In genomic region chr14:49816118-49816517, GRCh38 we compare ENCODE assay signal across 8 cellular contexts. TPM values are rescaled to one million over a fixed set of nuclear protein-coding genes. Genes with fewer than 3 reads are reported as not detected.
DNase-seq lines count a peak whose midpoint lies in the region; ATAC-seq and TF ChIP-seq lines count a peak whose summit lies in the region.
"Not testable (repeated sequence)": the region's sequence is repeated elsewhere in the genome, so short reads cannot be mapped to it uniquely, and the experiment has no call there.

No MANE protein-coding gene starts in this region.

- not testable (repeated sequence) for H3K4me2 ChIP-seq in GM23338, neural progenitor cell

- H3K27ac Mint-ChIP-seq in CD14-positive monocyte (peak overlapping the region in 5 of 7 donors; percentile 32 to 72 (median 60)), GM23338 (0 out of 2 replicates have a peak overlapping the region, but pooled peaks have one; percentile 26), memory B cell (peak overlapping the region; percentile 53), neural progenitor cell (peak overlapping the region; percentile 46)
- peak overlapping the region; percentile 72 for H3K27ac Mint-ChIP-seq in activated CD4-positive, alpha-beta T cell treated with anti-CD3 and anti-CD28 coated beads, Interleukin-2, amount 10 ng/mL, durations not matched to agents 24 days and 14 days
- peak overlapping the region; percentile 29 for H3K27ac Mint-ChIP-seq in activated T-helper 17 cell treated with anti-CD3 and anti-CD28 coated beads, Interleukin-2, amount 50 U/mL, for 72 hours
- H3K27ac Mint-ChIP-seq in dendritic cell treated with granulocyte-macrophage colony-stimulating factor and Interleukin-4, amounts not matched to agents 40 ng/mL and 50 ng/mL, for 4 days = peak overlapping the region; percentile 78
- peak overlapping the region; percentile 63 for H3K27ac Mint-ChIP-seq in stimulated activated naive B cell treated with anti-CD40 and anti-IgM and Interleukin-4, amounts not matched to agents 10 μg/mL and 1 μg/mL and 100 μg/mL, for 72 hours

- not testable (repeated sequence) for H3K27me3 Mint-ChIP-seq in CD14-positive monocyte (ENCODE audit: low read depth in 3 of 3); GM23338 (ENCODE audit: insufficient read depth, low read depth, poor library complexity); activated CD4-positive, alpha-beta T cell treated with anti-CD3 and anti-CD28 coated beads, Interleukin-2, amount 10 ng/mL, durations not matched to agents 24 days and 14 days; activated T-helper 17 cell treated with anti-CD3 and anti-CD28 coated beads, Interleukin-2, amount 50 U/mL, for 72 hours; dendritic cell treated with granulocyte-macrophage colony-stimulating factor and Interleukin-4, amounts not matched to agents 40 ng/mL and 50 ng/mL, for 4 days; memory B cell; neural progenitor cell (ENCODE audit: insufficient read depth, low read depth); stimulated activated naive B cell treated with anti-CD40 and anti-IgM and Interleukin-4, amounts not matched to agents 10 μg/mL and 1 μg/mL and 100 μg/mL, for 72 hours

- ATAC-seq in GM23338; activated T-helper 17 cell treated with anti-CD3 and anti-CD28 coated beads, Interleukin-2, amount 50 U/mL, for 72 hours (replicated peaks); memory B cell (ENCODE audit: low read depth); stimulated activated naive B cell treated with anti-CD40 and anti-IgM and Interleukin-4, amounts not matched to agents 10 μg/mL and 1 μg/mL and 100 μg/mL, for 72 hours (replicated peaks): not testable (repeated sequence)

- H3F3A ChIP-seq in GM23338 (replicated peaks; ENCODE audit: low read depth); neural progenitor cell (ENCODE audit: low read depth): not testable (repeated sequence)

- not testable (repeated sequence) for H3K4me3 Mint-ChIP-seq in CD14-positive monocyte; GM23338; activated CD4-positive, alpha-beta T cell treated with anti-CD3 and anti-CD28 coated beads, Interleukin-2, amount 10 ng/mL, durations not matched to agents 24 days and 14 days; activated T-helper 17 cell treated with anti-CD3 and anti-CD28 coated beads, Interleukin-2, amount 50 U/mL, for 72 hours; dendritic cell treated with granulocyte-macrophage colony-stimulating factor and Interleukin-4, amounts not matched to agents 40 ng/mL and 50 ng/mL, for 4 days; memory B cell; stimulated activated naive B cell treated with anti-CD40 and anti-IgM and Interleukin-4, amounts not matched to agents 10 μg/mL and 1 μg/mL and 100 μg/mL, for 72 hours
- H3K4me3 Mint-ChIP-seq in neural progenitor cell = peak overlapping the region; percentile 7

- intact Hi-C loops in CD14-positive monocyte (cut with micrococcal nuclease); activated CD4-positive, alpha-beta T cell treated with anti-CD3 and anti-CD28 coated beads, Interleukin-2, amount 10 ng/mL, durations not matched to agents 24 days and 14 days (cut with micrococcal nuclease): not testable (repeated sequence)
- intact Hi-C loops in dendritic cell treated with granulocyte-macrophage colony-stimulating factor and Interleukin-4, amounts not matched to agents 40 ng/mL and 50 ng/mL, for 4 days (cut with micrococcal nuclease) = loop anchor here (10.0 kb wide), 1 partner anchor 1089 kb away; no protein-coding TSS in a partner anchor

- H3K27me3 ChIP-seq in GM23338 (ENCODE audit: insufficient read depth); neural progenitor cell: not testable (repeated sequence)

- TF ChIP-seq CTCF in CD14-positive monocyte (IDR thresholded peaks at IDR 0.05); GM23338 (conservative IDR thresholded peaks at IDR 0.05; ENCODE audit: low read depth in 2 of 2); neural progenitor cell (IDR thresholded peaks at IDR 0.05): not testable (repeated sequence)

- H3K36me3 ChIP-seq in GM23338 (ENCODE audit: insufficient read depth) = peaks cover 43% of the 10 kb centered on the region
- H3K36me3 ChIP-seq in neural progenitor cell = peaks cover 44% of the 10 kb centered on the region

- not testable (repeated sequence) for H3K9ac ChIP-seq in neural progenitor cell

- not testable (repeated sequence) for H3K27ac ChIP-seq in GM23338 (ENCODE audit: low read depth); neural progenitor cell

- H3K4me1 ChIP-seq in GM23338 (ENCODE audit: insufficient read depth); neural progenitor cell: not testable (repeated sequence)

- peaks cover 14 to 23% (median 19%) of the 10 kb centered on the region in 7 donors for H3K9me3 Mint-ChIP-seq in CD14-positive monocyte
- not testable (repeated sequence) for H3K9me3 Mint-ChIP-seq in GM23338; activated T-helper 17 cell treated with anti-CD3 and anti-CD28 coated beads, Interleukin-2, amount 50 U/mL, for 72 hours; memory B cell; stimulated activated naive B cell treated with anti-CD40 and anti-IgM and Interleukin-4, amounts not matched to agents 10 μg/mL and 1 μg/mL and 100 μg/mL, for 72 hours
- peaks cover 13% of the 10 kb centered on the region for H3K9me3 Mint-ChIP-seq in activated CD4-positive, alpha-beta T cell treated with anti-CD3 and anti-CD28 coated beads, Interleukin-2, amount 10 ng/mL, durations not matched to agents 24 days and 14 days
- peaks cover 30% of the 10 kb centered on the region for H3K9me3 Mint-ChIP-seq in dendritic cell treated with granulocyte-macrophage colony-stimulating factor and Interleukin-4, amounts not matched to agents 40 ng/mL and 50 ng/mL, for 4 days
- H3K9me3 Mint-ChIP-seq in neural progenitor cell = peaks cover 28% of the 10 kb centered on the region

- peaks cover 77 to 96% of the 10 kb centered on the region in 2 donors for H3K36me3 Mint-ChIP-seq in CD14-positive monocyte
- peaks cover 88% of the 10 kb centered on the region for H3K36me3 Mint-ChIP-seq in GM23338 (ENCODE audit: low read depth)
- H3K36me3 Mint-ChIP-seq in activated CD4-positive, alpha-beta T cell treated with anti-CD3 and anti-CD28 coated beads, Interleukin-2, amount 10 ng/mL, durations not matched to agents 24 days and 14 days (ENCODE audit: low read depth) = peaks cover 82% of the 10 kb centered on the region
- peaks cover 98% of the 10 kb centered on the region for H3K36me3 Mint-ChIP-seq in activated T-helper 17 cell treated with anti-CD3 and anti-CD28 coated beads, Interleukin-2, amount 50 U/mL, for 72 hours (ENCODE audit: low read depth)
- peaks cover 91% of the 10 kb centered on the region for H3K36me3 Mint-ChIP-seq in dendritic cell treated with granulocyte-macrophage colony-stimulating factor and Interleukin-4, amounts not matched to agents 40 ng/mL and 50 ng/mL, for 4 days (ENCODE audit: low read depth)
- peaks cover 50% of the 10 kb centered on the region for H3K36me3 Mint-ChIP-seq in memory B cell
- peaks cover 69% of the 10 kb centered on the region for H3K36me3 Mint-ChIP-seq in neural progenitor cell
- H3K36me3 Mint-ChIP-seq in stimulated activated naive B cell treated with anti-CD40 and anti-IgM and Interleukin-4, amounts not matched to agents 10 μg/mL and 1 μg/mL and 100 μg/mL, for 72 hours = peaks cover 66 to 77% of the 10 kb centered on the region in 2 donors

- not testable (repeated sequence) for H3K9me3 ChIP-seq in neural progenitor cell (ENCODE audit: low read depth)

- not testable (repeated sequence) for H3K4me3 ChIP-seq in GM23338, neural progenitor cell

- not testable (repeated sequence) for H3K79me2 ChIP-seq in GM23338 (replicated peaks; ENCODE audit: insufficient read depth); neural progenitor cell (ENCODE audit: low read depth)

- H4K20me1 ChIP-seq in GM23338 (replicated peaks; ENCODE audit: insufficient read depth); neural progenitor cell (ENCODE audit: low read depth): not testable (repeated sequence)

- H3K9me2 ChIP-seq in GM23338 (ENCODE audit: insufficient read depth) = not testable (repeated sequence)

- H2AFZ ChIP-seq in GM23338; neural progenitor cell (replicated peaks): not testable (repeated sequence)

- H3K4me1 Mint-ChIP-seq in CD14-positive monocyte; GM23338; activated CD4-positive, alpha-beta T cell treated with anti-CD3 and anti-CD28 coated beads, Interleukin-2, amount 10 ng/mL, durations not matched to agents 24 days and 14 days; memory B cell; neural progenitor cell; stimulated activated naive B cell treated with anti-CD40 and anti-IgM and Interleukin-4, amounts not matched to agents 10 μg/mL and 1 μg/mL and 100 μg/mL, for 72 hours: not testable (repeated sequence)
- H3K4me1 Mint-ChIP-seq in activated T-helper 17 cell treated with anti-CD3 and anti-CD28 coated beads, Interleukin-2, amount 50 U/mL, for 72 hours = peaks cover 10% of the 10 kb centered on the region
- peaks cover 11% of the 10 kb centered on the region for H3K4me1 Mint-ChIP-seq in dendritic cell treated with granulocyte-macrophage colony-stimulating factor and Interleukin-4, amounts not matched to agents 40 ng/mL and 50 ng/mL, for 4 days (ENCODE audit: low read depth)

- DNase-seq in CD14-positive monocyte (ENCODE audit: low spot score); GM23338 (ENCODE audit: low spot score); activated CD4-positive, alpha-beta T cell treated with anti-CD3 and anti-CD28 coated beads, Interleukin-2, amount 10 ng/mL, durations not matched to agents 24 days and 14 days; memory B cell (ENCODE audit: low spot score in 2 of 2); neural progenitor cell (ENCODE audit: low spot score); stimulated activated naive B cell treated with anti-CD40 and anti-IgM and Interleukin-4, amounts not matched to agents 10 μg/mL and 1 μg/mL and 100 μg/mL, for 72 hours: not testable (repeated sequence)

RNA-seq across cellular contexts. Expression of gene NEMF, which starts 36.5 kb away (rescaled TPM):
- 10 to 100 TPM; 18.3 to 27.6 TPM for polyA plus RNA-seq in CD14-positive monocyte
- total RNA-seq in GM23338 (2014; rRNA removed; shearing (Covaris generic)) = 54.7 and 58.4 TPM in 2 replicates
- 73.8 and 88.1 TPM in 2 replicates for polyA plus RNA-seq in GM23338 (2016; fragmentation: Nextera tagmentation; extraction: Ambion mirVana)
- 65.8 and 75.4 TPM in 2 replicates for total RNA-seq in activated CD4-positive, alpha-beta T cell treated with anti-CD3 and anti-CD28 coated beads, Interleukin-2, amount 10 ng/mL, durations not matched to agents 24 days and 14 days
- total RNA-seq in activated T-helper 17 cell treated with anti-CD3 and anti-CD28 coated beads, Interleukin-2, amount 50 U/mL, for 72 hours = 10 to 100 TPM; 79.9 to 86.6 TPM
- 60.5 and 83.0 TPM in 2 replicates for total RNA-seq in neural progenitor cell (ENCODE audit: low replicate concordance)

RNA-seq across cellular contexts. Expression of gene KLHDC2, which starts 48.2 kb away (rescaled TPM):
- 10 to 100 TPM; 43.1 to 45.9 TPM for polyA plus RNA-seq in CD14-positive monocyte
- 61.9 and 67.1 TPM in 2 replicates for total RNA-seq in GM23338 (2014; rRNA removed; shearing (Covaris generic))
- 34.1 and 38.5 TPM in 2 replicates for polyA plus RNA-seq in GM23338 (2016; fragmentation: Nextera tagmentation; extraction: Ambion mirVana)
- 24.6 and 28.0 TPM in 2 replicates for total RNA-seq in activated CD4-positive, alpha-beta T cell treated with anti-CD3 and anti-CD28 coated beads, Interleukin-2, amount 10 ng/mL, durations not matched to agents 24 days and 14 days
- 10 to 100 TPM; 14.4 to 22.5 TPM for total RNA-seq in activated T-helper 17 cell treated with anti-CD3 and anti-CD28 coated beads, Interleukin-2, amount 50 U/mL, for 72 hours
- total RNA-seq in neural progenitor cell (ENCODE audit: low replicate concordance) = 68.2 and 73.9 TPM in 2 replicates

Comparison
In these comparisons a context has a peak if more than half of its experiments do, and no peak if none do; other contexts are left out.
1. H3K27ac Mint-ChIP-seq: peak in every context shown above with its lines; median percentile 78 in dendritic cell treated with granulocyte-macrophage colony-stimulating factor and Interleukin-4, amounts not matched to agents 40 ng/mL and 50 ng/mL, for 4 days; 72 in activated CD4-positive, alpha-beta T cell treated with anti-CD3 and anti-CD28 coated beads, Interleukin-2, amount 10 ng/mL, durations not matched to agents 24 days and 14 days; 63 in stimulated activated naive B cell treated with anti-CD40 and anti-IgM and Interleukin-4, amounts not matched to agents 10 μg/mL and 1 μg/mL and 100 μg/mL, for 72 hours; 60 in CD14-positive monocyte; 53 in memory B cell; 46 in neural progenitor cell; 29 in activated T-helper 17 cell treated with anti-CD3 and anti-CD28 coated beads, Interleukin-2, amount 50 U/mL, for 72 hours; 26 in GM23338.